8 cellular contexts compared by ENCODE assay signal in the genomic region with DNA sequence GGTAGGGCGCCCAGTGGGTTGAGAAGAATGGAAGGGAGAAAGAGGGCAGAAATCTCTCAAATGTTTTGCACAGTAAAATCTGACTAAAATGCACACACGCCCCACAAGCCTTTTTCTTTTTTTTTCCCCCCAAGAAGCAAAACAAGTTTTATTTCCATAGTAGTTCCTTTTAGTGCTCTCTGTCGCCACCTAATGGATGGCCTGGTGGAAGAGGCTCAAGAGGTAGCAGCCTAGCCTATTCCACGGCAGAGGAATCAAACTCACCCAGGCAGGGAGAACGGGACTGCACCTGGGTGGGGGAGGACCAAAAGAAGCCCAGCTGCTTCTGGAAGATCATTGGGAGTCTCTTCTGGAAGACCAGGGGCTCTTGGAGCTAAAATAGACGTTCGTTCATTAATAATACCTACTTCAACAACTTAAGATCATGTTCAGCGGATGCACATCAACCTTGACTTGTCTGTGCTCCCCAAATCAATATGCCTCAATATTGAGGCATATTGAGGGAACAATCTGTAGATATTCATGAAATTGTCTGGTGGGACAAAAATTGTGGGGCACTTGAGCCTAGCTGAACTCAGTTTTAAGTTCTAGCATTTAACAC. TPM values are rescaled to one million over a fixed set of nuclear protein-coding genes. Genes with fewer than 3 reads are reported as not detected.
A peak's percentile ranks its signal among the peaks of the same experiment; 100 is the strongest.
DNase-seq lines count a peak whose midpoint lies in the region; ATAC-seq and TF ChIP-seq lines count a peak whose summit lies in the region.

No MANE protein-coding gene starts in this region.

- H3K27me3 Mint-ChIP-seq in CD4-positive, alpha-beta T cell, result no peaks in the 10 kb centered on the region
- H3K27me3 Mint-ChIP-seq in activated T-helper 17 cell treated with anti-CD3 and anti-CD28 coated beads, Interleukin-2, amount 50 U/mL, for 72 hours, result no peaks in the 10 kb centered on the region

- H3K4me1 ChIP-seq in gastroesophageal sphincter, result peaks cover 18 to 64% (median 25%) of the 10 kb centered on the region in 3 donors

- peaks cover 46% of the 10 kb centered on the region for H3K4me1 Mint-ChIP-seq in CD4-positive, alpha-beta T cell (ENCODE audit: low read depth)
- H3K4me1 Mint-ChIP-seq in activated T-helper 17 cell treated with anti-CD3 and anti-CD28 coated beads, Interleukin-2, amount 50 U/mL, for 72 hours, result peaks cover 34% of the 10 kb centered on the region

- TF ChIP-seq POLR2A in gastroesophageal sphincter (IDR thresholded peaks at IDR 0.05), result no peak

- ATAC-seq in CD4-positive, alpha-beta T cell (ENCODE audit: poor library complexity), result peak; percentile 84
- ATAC-seq in activated T-helper 17 cell treated with anti-CD3 and anti-CD28 coated beads, Interleukin-2, amount 50 U/mL, for 72 hours (replicated peaks), result peak; percentile 59
- peak; percentile 58 for ATAC-seq in gastroesophageal sphincter
- ATAC-seq in GM18519 (IDR thresholded peaks at IDR 0.05; ENCODE audit: low FRiP score, unreplicated experiment), result no peak

- CTCF ChIA-PET in CD4-positive, alpha-beta T cell (lab: Charles Lee), result interaction anchor here (1.0 to 2.6 kb wide), 2 partner anchors 9 to 37 kb away, joined by 3 to 12 read pairs; no protein-coding TSS in a partner anchor
- CTCF ChIA-PET in HEK293T (lab: Yijun Ruan, JAX), result interaction anchor here (0.8 to 0.9 kb wide), 2 partner anchors 13 to 39 kb away, joined by 3 to 4 read pairs; no protein-coding TSS in a partner anchor

- no peak for TF ChIP-seq EP300 in gastroesophageal sphincter (IDR thresholded peaks at IDR 0.05)

- WGBS in gastroesophageal sphincter (ENCODE audit: low coverage in 1 of 2), 2 donors, result 0 to 47% methylated on average over 1 to 5 of the region's 8 CpGs

- H3K4me3 ChIP-seq in gastroesophageal sphincter, result no peak overlapping the region

- no peaks in the 10 kb centered on the region for H3K9me3 ChIP-seq in CD4-positive, alpha-beta T cell (ENCODE audit: control insufficient read depth, low read length)
- no peaks in the 10 kb centered on the region for H3K9me3 ChIP-seq in gastroesophageal sphincter

- no peaks in the 10 kb centered on the region for H3K9me3 Mint-ChIP-seq in CD4-positive, alpha-beta T cell
- no peaks in the 10 kb centered on the region for H3K9me3 Mint-ChIP-seq in activated T-helper 17 cell treated with anti-CD3 and anti-CD28 coated beads, Interleukin-2, amount 50 U/mL, for 72 hours

- intact Hi-C loops in CD4-positive, alpha-beta T cell (cut with DNase I, micrococcal nuclease), result no loop called here
- intact Hi-C loops in posterior vena cava (cut with DNase I), result loop anchor here (5.0 to 10.0 kb wide), 2 partner anchors 34 to 57 kb away; partner anchors contain the start of gene IRAK1 (in 1 of the 2)

- no peak overlapping the region for H3K27ac ChIP-seq in CD4-positive, alpha-beta T cell (ENCODE audit: low read depth, low read length)
- peak overlapping the region in 2 of 4 donors; percentile 38 to 52 for H3K27ac ChIP-seq in gastroesophageal sphincter

- no peaks in the 10 kb centered on the region for H3K27me3 ChIP-seq in CD4-positive, alpha-beta T cell (ENCODE audit: control insufficient read depth, insufficient read depth, low read length)
- no peaks in the 10 kb centered on the region for H3K27me3 ChIP-seq in gastroesophageal sphincter

- peaks cover 66% of the 10 kb centered on the region for H3K36me3 Mint-ChIP-seq in CD4-positive, alpha-beta T cell (ENCODE audit: low read depth)
- H3K36me3 Mint-ChIP-seq in activated T-helper 17 cell treated with anti-CD3 and anti-CD28 coated beads, Interleukin-2, amount 50 U/mL, for 72 hours (ENCODE audit: low read depth), result peaks cover 78% of the 10 kb centered on the region

- POLR2A ChIA-PET in CD4-positive, alpha-beta T cell (lab: Charles Lee), result no interaction called here
- POLR2A ChIA-PET in HEK293T (lab: Yijun Ruan, JAX), result no interaction called here

- TF ChIP-seq CTCF in CD4-positive, alpha-beta T cell (IDR thresholded peaks at IDR 0.05), result peak; percentile 59
- peak; percentile 42 to 78 (median 55) for TF ChIP-seq CTCF in gastroesophageal sphincter (IDR thresholded peaks at IDR 0.05)

- H3K36me3 ChIP-seq in gastroesophageal sphincter, result no peaks in the 10 kb centered on the region

- H3K27ac Mint-ChIP-seq in CD4-positive, alpha-beta T cell, result peak overlapping the region; percentile 83
- H3K27ac Mint-ChIP-seq in activated T-helper 17 cell treated with anti-CD3 and anti-CD28 coated beads, Interleukin-2, amount 50 U/mL, for 72 hours, result peak overlapping the region; percentile 37

- H3K4me3 Mint-ChIP-seq in CD4-positive, alpha-beta T cell, result no peak overlapping the region
- H3K4me3 Mint-ChIP-seq in activated T-helper 17 cell treated with anti-CD3 and anti-CD28 coated beads, Interleukin-2, amount 50 U/mL, for 72 hours, result no peak overlapping the region

- peak; percentile 40 to 66 (median 61) for DNase-seq in CD4-positive, alpha-beta T cell
- DNase-seq in HEK293T (ENCODE audit: extremely low spot score) (peak; percentile 73), RKO (ENCODE audit: low spot score) (peak; percentile 62), posterior vena cava (ENCODE audit: low spot score) (peak; percentile 82), ureter (ENCODE audit: low spot score) (peak; percentile 76)

TF ChIP-seq in HEK293T, 16 proteins besides CTCF, POLR2A, EP300 and RAD21:
- TF ChIP-seq TARDBP (IDR thresholded peaks at IDR 0.05) (no peak), L3MBTL2 (conservative IDR thresholded peaks at IDR 0.05) (no peak), ZNF384 (IDR thresholded peaks at IDR 0.05) (peak; percentile 47; the same call in 1 of the 2 replicates), ELF4 (IDR thresholded peaks at IDR 0.05) (no peak), ARNT (IDR thresholded peaks at IDR 0.05) (no peak)

RNA-seq across cellular contexts. Expression of gene IRAK1, which starts 31.6 kb away (rescaled TPM):
- 10 to 100 TPM; 61.2 to 67.4 TPM for total RNA-seq in CD4-positive, alpha-beta T cell
- total RNA-seq in activated T-helper 17 cell treated with anti-CD3 and anti-CD28 coated beads, Interleukin-2, amount 50 U/mL, for 72 hours, result 100 to 1,000 TPM; 113 to 224 TPM
- 10 to 100 TPM; 33.0 to 84.7 (median 41.6) TPM for total RNA-seq in gastroesophageal sphincter
- total RNA-seq in posterior vena cava, result 100 to 1,000 TPM in 1 of 2 donors, 10 to 100 TPM in 1; 88.2 to 114 TPM
- total RNA-seq in ureter, result 103 TPM

RNA-seq across cellular contexts. Expression of gene MECP2, which starts 46.2 kb away (rescaled TPM):
- 100 to 1,000 TPM; 120 to 133 TPM for total RNA-seq in CD4-positive, alpha-beta T cell
- total RNA-seq in activated T-helper 17 cell treated with anti-CD3 and anti-CD28 coated beads, Interleukin-2, amount 50 U/mL, for 72 hours, result 10 to 100 TPM; 72.2 to 87.8 TPM
- total RNA-seq in gastroesophageal sphincter, result 10 to 100 TPM; 65.1 to 87.8 (median 82.5) TPM
- total RNA-seq in posterior vena cava, result 10 to 100 TPM; 53.6 to 55.0 TPM
- total RNA-seq in ureter, result 105 TPM

Comparison
In these comparisons a context has a peak if more than half of its experiments do, and no peak if none do; other contexts are left out.
1. intact Hi-C loops: an anchor here in posterior vena cava (5.0 to 10.0 kb wide); none called in CD4-positive, alpha-beta T cell.